Comparison of ENCODE assay signal across 23 cellular contexts in genomic region chr14:98688446-98688845, GRCh38.
DNase-seq lines count a peak whose midpoint lies in the region; TF ChIP-seq lines count a peak whose summit lies in the region.
"Had no signal": no experiment of that assay in that cellular context is flagged by ENCODE, and none has a peak within 500 bp of the region (broad histone marks: within the 10 kb centered on the region; RNA-seq: fewer than 3 reads in every experiment).

No MANE protein-coding gene starts in this region.

- no peaks in the 10 kb centered on the region for H3K36me3 ChIP-seq in esophagus muscularis mucosa
- H3K36me3 ChIP-seq: BE2C, BLaER1 had no signal

- H3K4me1 Mint-ChIP-seq in activated naive CD4-positive, alpha-beta T cell treated with anti-CD3 and anti-CD28 coated beads, Interleukin-2, amount 50 U/mL, for 24 hours, result no peaks in the 10 kb centered on the region
- H3K4me1 Mint-ChIP-seq in activated naive CD4-positive, alpha-beta T cell treated with anti-CD3 and anti-CD28 coated beads, Interleukin-2, amount 10 ng/mL, durations not matched to agents 7 days and 5 days, result no peaks in the 10 kb centered on the region
- no peaks in the 10 kb centered on the region for H3K4me1 Mint-ChIP-seq in chondrocyte (ENCODE audit: low read depth)
- H3K4me1 Mint-ChIP-seq: CD14-positive monocyte; CD4-positive, alpha-beta memory T cell; CD8-positive, alpha-beta memory T cell had no signal

- no peak for TF ChIP-seq EP300 in esophagus muscularis mucosa (IDR thresholded peaks at IDR 0.05)

- H3K4me1 ChIP-seq in esophagus muscularis mucosa, result no peaks in the 10 kb centered on the region
- H3K4me1 ChIP-seq: BE2C, BLaER1 had no signal

- no peak overlapping the region for H3K4me3 Mint-ChIP-seq in activated naive CD4-positive, alpha-beta T cell treated with anti-CD3 and anti-CD28 coated beads, Interleukin-2, amount 50 U/mL, for 24 hours
- no peak overlapping the region for H3K4me3 Mint-ChIP-seq in activated naive CD4-positive, alpha-beta T cell treated with anti-CD3 and anti-CD28 coated beads, Interleukin-2, amount 10 ng/mL, durations not matched to agents 7 days and 5 days
- no peak overlapping the region for H3K4me3 Mint-ChIP-seq in chondrocyte (ENCODE audit: unreplicated experiment)
- H3K4me3 Mint-ChIP-seq: CD14-positive monocyte; CD4-positive, alpha-beta memory T cell; CD4-positive, CD25-positive, alpha-beta regulatory T cell; CD8-positive, alpha-beta memory T cell had no signal

- no peaks in the 10 kb centered on the region for H3K9me3 Mint-ChIP-seq in activated naive CD4-positive, alpha-beta T cell treated with anti-CD3 and anti-CD28 coated beads, Interleukin-2, amount 50 U/mL, for 24 hours
- H3K9me3 Mint-ChIP-seq in activated naive CD4-positive, alpha-beta T cell treated with anti-CD3 and anti-CD28 coated beads, Interleukin-2, amount 10 ng/mL, durations not matched to agents 7 days and 5 days, result no peaks in the 10 kb centered on the region
- no peaks in the 10 kb centered on the region for H3K9me3 Mint-ChIP-seq in chondrocyte (ENCODE audit: low read depth)
- H3K9me3 Mint-ChIP-seq: CD4-positive, alpha-beta memory T cell; CD8-positive, alpha-beta memory T cell had no signal

- no peak overlapping the region for H3K4me3 ChIP-seq in esophagus muscularis mucosa
- H3K4me3 ChIP-seq: BLaER1, GM12878 had no signal

- H3K27me3 ChIP-seq in esophagus muscularis mucosa, result no peaks in the 10 kb centered on the region
- H3K27me3 ChIP-seq: BE2C, BLaER1 had no signal

- DNase-seq in activated naive CD4-positive, alpha-beta T cell treated with anti-CD3 and anti-CD28 coated beads, Interleukin-2, amount 10 ng/mL, durations not matched to agents 7 days and 5 days, result no peak
- DNase-seq in esophagus muscularis mucosa (ENCODE audit: extremely low spot score) (peak; percentile 72), chondrocyte (ENCODE audit: low spot score) (no peak), activated T-cell treated with anti-CD3 and anti-CD28 coated beads for 4 hours (no peak)
- DNase-seq: 8988T; ACHN; BE2C; C1 segment of cervical spinal cord; CD4-positive, alpha-beta memory T cell; CD4-positive, CD25-positive, alpha-beta regulatory T cell; CD8-positive, alpha-beta memory T cell; COR-L47; DMS 273 treated with DMSO at 0.1 percent for 48 hours; DMS153; DMS53; DMS79; DND-41; EL; GDM1 had no signal

- H3K27ac ChIP-seq in esophagus muscularis mucosa (replicated peaks in 1 of 4), result no peak overlapping the region
- H3K27ac ChIP-seq: BLaER1 had no signal

- intact Hi-C loops in esophagus muscularis mucosa (cut with DNase I), result no loop called here

- no peaks in the 10 kb centered on the region for H3K9me3 ChIP-seq in esophagus muscularis mucosa
- H3K9me3 ChIP-seq: BLaER1 had no signal

- CTCF ChIA-PET in activated naive CD4-positive, alpha-beta T cell treated with anti-CD3 and anti-CD28 coated beads, Interleukin-2, amount 10 ng/mL, durations not matched to agents 7 days and 5 days (lab: Charles Lee), result no interaction called here

- peak overlapping the region; percentile 14 for H3K27ac Mint-ChIP-seq in activated naive CD4-positive, alpha-beta T cell treated with anti-CD3 and anti-CD28 coated beads, Interleukin-2, amount 50 U/mL, for 24 hours
- no peak overlapping the region for H3K27ac Mint-ChIP-seq in activated naive CD4-positive, alpha-beta T cell treated with anti-CD3 and anti-CD28 coated beads, Interleukin-2, amount 10 ng/mL, durations not matched to agents 7 days and 5 days
- no peak overlapping the region for H3K27ac Mint-ChIP-seq in chondrocyte (ENCODE audit: unreplicated experiment)
- H3K27ac Mint-ChIP-seq: CD4-positive, alpha-beta memory T cell had no signal

- TF ChIP-seq CTCF in esophagus muscularis mucosa (IDR thresholded peaks at IDR 0.05) (no peak), chondrocyte (IDR thresholded peaks at IDR 0.05) (no peak)

- H3K27me3 Mint-ChIP-seq in activated naive CD4-positive, alpha-beta T cell treated with anti-CD3 and anti-CD28 coated beads, Interleukin-2, amount 50 U/mL, for 24 hours, result no peaks in the 10 kb centered on the region
- no peaks in the 10 kb centered on the region for H3K27me3 Mint-ChIP-seq in activated naive CD4-positive, alpha-beta T cell treated with anti-CD3 and anti-CD28 coated beads, Interleukin-2, amount 10 ng/mL, durations not matched to agents 7 days and 5 days
- H3K27me3 Mint-ChIP-seq in chondrocyte (ENCODE audit: low read depth), result peaks cover 1% of the 10 kb centered on the region
- H3K27me3 Mint-ChIP-seq: CD4-positive, alpha-beta memory T cell had no signal

- WGBS in esophagus muscularis mucosa, result 84% methylated on average over 3 of the region's 3 CpGs

- H3K36me3 Mint-ChIP-seq in activated naive CD4-positive, alpha-beta T cell treated with anti-CD3 and anti-CD28 coated beads, Interleukin-2, amount 50 U/mL, for 24 hours, result no peaks in the 10 kb centered on the region
- no peaks in the 10 kb centered on the region for H3K36me3 Mint-ChIP-seq in activated naive CD4-positive, alpha-beta T cell treated with anti-CD3 and anti-CD28 coated beads, Interleukin-2, amount 10 ng/mL, durations not matched to agents 7 days and 5 days
- no peaks in the 10 kb centered on the region for H3K36me3 Mint-ChIP-seq in chondrocyte (ENCODE audit: low read depth)
- H3K36me3 Mint-ChIP-seq: CD14-positive monocyte; CD4-positive, alpha-beta memory T cell; CD4-positive, CD25-positive, alpha-beta regulatory T cell; CD8-positive, alpha-beta memory T cell had no signal

- TF ChIP-seq POLR2A in esophagus muscularis mucosa (IDR thresholded peaks at IDR 0.05; ENCODE audit: low read depth), result no peak
